In the genomic region with DNA sequence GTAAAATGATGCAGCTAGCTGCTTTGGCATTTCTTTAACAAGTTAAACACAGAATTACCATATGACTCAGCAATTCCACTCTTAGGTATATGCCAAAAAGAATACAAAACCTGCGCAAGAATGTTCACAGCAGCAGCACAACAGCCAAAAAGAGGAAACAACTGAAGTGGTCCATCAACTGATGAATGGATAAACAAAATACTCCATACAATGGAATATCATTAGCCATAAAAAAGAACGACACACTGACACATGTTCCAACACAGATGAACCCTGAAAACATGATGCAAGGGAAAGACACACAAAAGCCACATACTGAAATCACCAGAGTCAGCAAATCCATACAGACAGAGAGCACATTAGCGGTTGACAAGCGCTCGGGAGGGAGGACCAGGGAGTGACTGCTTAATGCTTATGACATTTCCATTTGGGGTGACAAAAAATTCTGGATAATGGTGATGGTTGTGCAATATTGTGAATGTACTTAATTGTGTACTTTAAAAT, we compare ENCODE assay signal across 1 cellular context.
A peak's percentile ranks its signal among the peaks of the same experiment; 100 is the strongest.
TF ChIP-seq lines count a peak whose summit lies in the region.

No MANE protein-coding gene starts in this region.

TF ChIP-seq in IMR-90, 13 proteins besides CTCF, POLR2A, EP300 and RAD21:
- TF ChIP-seq USF2 (IDR thresholded peaks at IDR 0.05; ENCODE audit: low read depth, low read length) (no peak), ELK1 (IDR thresholded peaks at IDR 0.05; ENCODE audit: borderline replicate concordance, low read depth, low read length) (no peak), NFE2L2 (IDR thresholded peaks at IDR 0.05; ENCODE audit: low read depth, low read length) (peak; percentile 95), MAZ (IDR thresholded peaks at IDR 0.05; ENCODE audit: borderline replicate concordance, low read depth, low read length) (no peak), CEBPB (IDR thresholded peaks at IDR 0.05; ENCODE audit: low read depth, low read length) (peak; percentile 73), CHD1 (IDR thresholded peaks at IDR 0.05; ENCODE audit: low read depth, low read length) (no peak), MAFK (IDR thresholded peaks at IDR 0.05; ENCODE audit: low read depth, low read length) (peak; percentile 82)
